Comparison of ENCODE assay signal across 1 cellular context in genomic region chr9:99222416-99223280, GRCh38.
TF ChIP-seq lines count a peak whose summit lies in the region.

No MANE protein-coding gene starts in this region.

TF ChIP-seq in IMR-90, 13 proteins besides CTCF, POLR2A, EP300 and RAD21:
- 0 out of 2 replicates have a peak, but pooled peaks have one; percentile 15 for TF ChIP-seq CHD1 (IDR thresholded peaks at IDR 0.05; ENCODE audit: low read depth, low read length)
- TF ChIP-seq ELK1 (IDR thresholded peaks at IDR 0.05; ENCODE audit: borderline replicate concordance, low read depth, low read length): no peak
TF ChIP-seq in IMR-90: peak in this region for 1.
